In the genomic region with DNA sequence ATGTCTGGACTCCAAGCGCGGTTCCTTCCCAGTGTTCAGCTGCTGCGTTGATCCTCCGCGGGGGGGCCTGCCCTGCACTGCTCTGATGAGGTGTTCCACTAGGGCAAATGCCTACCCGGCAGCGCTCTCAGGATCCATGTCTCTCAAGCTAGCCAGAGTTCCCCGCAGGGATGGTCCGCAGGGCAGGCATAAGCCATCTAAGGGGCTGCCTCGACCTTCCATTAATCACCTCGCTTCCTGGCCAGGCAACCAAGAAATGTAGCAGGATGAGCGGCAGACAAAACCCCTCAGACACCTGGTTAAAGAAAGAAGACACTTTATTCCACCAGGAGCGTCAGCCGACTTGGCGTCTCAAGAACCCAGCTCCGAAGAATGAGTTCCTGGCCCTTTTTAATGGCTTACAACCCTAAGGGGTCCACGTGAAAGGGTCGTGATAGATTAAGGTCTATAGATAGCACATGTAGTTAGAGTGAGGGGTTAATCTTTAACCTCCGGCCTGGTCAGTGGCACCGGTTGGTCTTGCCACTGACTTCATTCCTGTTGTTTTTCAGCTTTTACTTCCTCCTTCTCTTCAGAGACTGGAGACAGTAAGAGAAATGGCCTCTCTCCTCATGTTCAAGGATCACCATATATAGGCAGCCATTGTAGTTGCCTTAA, we compare ENCODE assay signal across 19 cellular contexts. TPM values are rescaled to one million over a fixed set of nuclear protein-coding genes. Genes with fewer than 3 reads are reported as not detected.
DNase-seq lines count a peak whose midpoint lies in the region; TF ChIP-seq lines count a peak whose summit lies in the region.
"Had no signal": no experiment of that assay in that cellular context is flagged by ENCODE, and none has a peak within 500 bp of the region (broad histone marks: within the 10 kb centered on the region; RNA-seq: fewer than 3 reads in every experiment).

No MANE protein-coding gene starts in this region.

- TF ChIP-seq CTCF in LNCaP clone FGC (IDR thresholded peaks at IDR 0.05; ENCODE audit: control insufficient read depth, extremely low read depth, insufficient read depth) (no peak), WI38 (IDR thresholded peaks at IDR 0.05; ENCODE audit: low read depth, low read length) (no peak)

- peak; percentile 92 for DNase-seq in DMS53 (lab: John Stamatoyannopoulos, UW)
- DNase-seq in LNCaP clone FGC (ENCODE audit: low read depth): no peak
- peak; percentile 12 for DNase-seq in renal cortical epithelial cell (ENCODE audit: low read depth)
- DNase-seq in T-helper 9 cell: no peak
- no peak for DNase-seq in NCI-H1436 treated with DMSO at 0.1 percent for 48 hours (lab: John Stamatoyannopoulos, UW)
- DNase-seq in SK-N-DZ (ENCODE audit: low spot score): no peak
- DNase-seq: activated CD4-positive, alpha-beta memory T cell treated with anti-CD3 and anti-CD28 coated beads, Interleukin-2, amount 10 ng/mL, durations not matched to agents 7 days and 5 days; activated naive CD8-positive, alpha-beta T cell treated with anti-CD3 and anti-CD28 coated beads for 36 hours; dermis blood vessel endothelial cell; IMR-90; islet precursor cell; MG63; NCI-H1694 treated with DMSO at 0.1 percent for 48 hours; SHP77; stimulated activated CD4-positive, alpha-beta T cell treated with anti-CD3 and anti-CD28 coated beads, Interleukin-4, amount 100 ng/mL, for 4 hours; stimulated activated naive CD4-positive, alpha-beta T cell had no signal

- H3K4me3 ChIP-seq in LNCaP clone FGC (ENCODE audit: low read depth, low read length) (peak overlapping the region; percentile 56), WI38 (ENCODE audit: low read depth, low read length) (0 out of 2 replicates have a peak overlapping the region, but pooled peaks have one; percentile 8)
- H3K4me3 ChIP-seq: MG63, pancreas, thoracic aorta had no signal

RNA-seq across cellular contexts. Expression of a gene that starts 47.2 kb away (rescaled TPM):
- total RNA-seq in renal cortical epithelial cell: 356 and 409 TPM in 2 replicates
- polyA plus RNA-seq in SK-N-DZ (2014; cell fraction: cytosol; rRNA removed): 595 and 709 TPM in 2 replicates
- polyA plus RNA-seq in SK-N-DZ (2014; cell fraction: nucleus; rRNA removed): 378 and 671 TPM in 2 replicates

Comparison
In these comparisons a context has a peak if more than half of its experiments do, and no peak if none do; other contexts are left out.
1. DNase-seq: peak in DMS53 (single experiment) and renal cortical epithelial cell (single experiment); none in LNCaP clone FGC (single experiment), T-helper 9 cell (single experiment), NCI-H1436 treated with DMSO at 0.1 percent for 48 hours (single experiment) and SK-N-DZ (single experiment).